ENCODE assay signal across 12 cellular contexts in genomic region chr3:159881828-159882309, GRCh38. TPM values are rescaled to one million over a fixed set of nuclear protein-coding genes. Genes with fewer than 3 reads are reported as not detected.
A peak's percentile ranks its signal among the peaks of the same experiment; 100 is the strongest.
DNase-seq lines count a peak whose midpoint lies in the region; ATAC-seq and TF ChIP-seq lines count a peak whose summit lies in the region.
"Had no signal": no experiment of that assay in that cellular context is flagged by ENCODE, and none has a peak within 500 bp of the region (broad histone marks: within the 10 kb centered on the region; RNA-seq: fewer than 3 reads in every experiment).

No MANE protein-coding gene starts in this region.

- H3K36me3 ChIP-seq in HUES6 (ENCODE audit: control insufficient read depth, insufficient read depth, low read length) (no peaks in the 10 kb centered on the region), right atrium auricular region (peaks cover 1% of the 10 kb centered on the region), skeletal muscle tissue (ENCODE audit: control insufficient read depth in 3 of 3, insufficient read depth in 3 of 3, low read length in 3 of 3) (peaks cover 0 to 3% (median 0%) of the 10 kb centered on the region in 3 donors)

- H3K27ac ChIP-seq in HUES6 (ENCODE audit: low read depth, low read length), result 0 out of 2 replicates have a peak overlapping the region, but pooled peaks have one; percentile 8
- peak overlapping the region; percentile 58 to 68 for H3K27ac ChIP-seq in right atrium auricular region
- peak overlapping the region; percentile 88 for H3K27ac ChIP-seq in skeletal muscle tissue (ENCODE audit: low read depth, low read length)
- H3K27ac ChIP-seq: PC-9 had no signal

- no peak for ATAC-seq in GM19035 (IDR thresholded peaks at IDR 0.05; ENCODE audit: unreplicated experiment)
- ATAC-seq: activated CD4-positive, alpha-beta T cell treated with anti-CD3 and anti-CD28 coated beads for 36 hours had no signal

- H3K4me1 ChIP-seq in HUES6 (ENCODE audit: control insufficient read depth, insufficient read depth, low read length) (peaks cover 22% of the 10 kb centered on the region), right atrium auricular region (peaks cover 0 to 65% of the 10 kb centered on the region in 2 donors), skeletal muscle tissue (ENCODE audit: control insufficient read depth in 3 of 3, insufficient read depth in 3 of 3, low read length in 3 of 3) (peaks cover 49 to 54% (median 52%) of the 10 kb centered on the region in 3 donors)

- H3K9me3 ChIP-seq in HUES6 (ENCODE audit: control insufficient read depth, insufficient read depth, low read depth, low read length), result no peaks in the 10 kb centered on the region
- no peaks in the 10 kb centered on the region for H3K9me3 ChIP-seq in right atrium auricular region
- no peaks in the 10 kb centered on the region for H3K9me3 ChIP-seq in skeletal muscle tissue (ENCODE audit: control insufficient read depth in 3 of 3, low read length in 3 of 3)

- DNase-seq in UCSD-AML1 (lab: John Stamatoyannopoulos, UW; ENCODE audit: unreplicated experiment) (peak; percentile 20), right atrium auricular region (ENCODE audit: low spot score) (no peak), ACHN (no peak), NCI-H748 (lab: John Stamatoyannopoulos, UW; ENCODE audit: unreplicated experiment) (no peak)
- no peak for DNase-seq in activated effector memory CD4-positive, alpha-beta T cell treated with Interleukin-2 at 50 U/mL for 16 hours
- DNase-seq: activated CD4-positive, alpha-beta T cell treated with anti-CD3 and anti-CD28 coated beads for 36 hours; Calu3; KG1 had no signal

- H3K9ac ChIP-seq in HUES6 (ENCODE audit: low read length) (no peak overlapping the region), skeletal muscle tissue (ENCODE audit: low read depth in 1 of 3, low read length in 3 of 3) (peak overlapping the region in 2 of 3 donors; percentile 46 to 54)

- no peak for TF ChIP-seq CTCF in right atrium auricular region (IDR thresholded peaks at IDR 0.05)

- H3K4me3 ChIP-seq in HUES6 (ENCODE audit: low read depth, low read length) (no peak overlapping the region), right atrium auricular region (no peak overlapping the region), skeletal muscle tissue (ENCODE audit: low read length in 3 of 3) (peak overlapping the region in 1 of 3 donors; percentile 12)
- H3K4me3 ChIP-seq: PC-9 had no signal

- H3K27me3 ChIP-seq in HUES6 (ENCODE audit: control insufficient read depth, insufficient read depth, low read length) (no peaks in the 10 kb centered on the region), right atrium auricular region (no peaks in the 10 kb centered on the region), skeletal muscle tissue (ENCODE audit: control insufficient read depth in 3 of 3, insufficient read depth in 3 of 3, low read length in 3 of 3) (no peaks in the 10 kb centered on the region)

- in situ Hi-C loops in ACHN (cut with HindIII; ENCODE audit: low pct_ligation_motif_present, low pct_unique_long_range_greater_than_20kb, low sequenced_read_pairs), result no loop called here

RNA-seq across cellular contexts. Expression of gene SCHIP1, which starts 42.2 kb away (rescaled TPM):
- total RNA-seq in right atrium auricular region (10 to 100 TPM; 88.7 to 96.5 TPM), skeletal muscle tissue (11.0 TPM)
- total RNA-seq: activated CD4-positive, alpha-beta T cell treated with anti-CD3 and anti-CD28 coated beads for 36 hours had no signal

Comparison
In these comparisons a context has a peak if more than half of its experiments do, and no peak if none do; other contexts are left out.
1. H3K27ac ChIP-seq: peak in every context shown above with its lines; median percentile 88 in skeletal muscle tissue; 63 in right atrium auricular region; 8 in HUES6.